Comparison of ENCODE assay signal across 11 cellular contexts in genomic region chr12:82688619-82689018, GRCh38. TPM values are rescaled to one million over a fixed set of nuclear protein-coding genes. Genes with fewer than 3 reads are reported as not detected.
DNase-seq lines count a peak whose midpoint lies in the region; ATAC-seq, FAIRE-seq and TF ChIP-seq lines count a peak whose summit lies in the region.
"Had no signal": no experiment of that assay in that cellular context is flagged by ENCODE, and none has a peak within 500 bp of the region (broad histone marks: within the 10 kb centered on the region; RNA-seq: fewer than 3 reads in every experiment).

No MANE protein-coding gene starts in this region.

- H3K9me3 ChIP-seq in heart left ventricle = no peaks in the 10 kb centered on the region
- no peaks in the 10 kb centered on the region for H3K9me3 ChIP-seq in T-helper 17 cell (ENCODE audit: control insufficient read depth, low read length, poor library complexity, severe bottlenecking)
- no peaks in the 10 kb centered on the region for H3K9me3 ChIP-seq in keratinocyte (ENCODE audit: control insufficient read depth, low read depth, low read length)
- no peaks in the 10 kb centered on the region for H3K9me3 ChIP-seq in transverse colon
- H3K9me3 ChIP-seq: thoracic aorta had no signal

- in situ Hi-C loops in transverse colon (cut with MboI; ENCODE audit: low pct_ligation_motif_present in 1 of 4, low pct_unique_long_range_greater_than_20kb in 1 of 4, low sequenced_read_pairs in 3 of 4) = no loop called here

- H3K79me2 ChIP-seq in keratinocyte (ENCODE audit: control insufficient read depth, insufficient read depth, low read length) = no peaks in the 10 kb centered on the region

- no peaks in the 10 kb centered on the region for H3K9me1 ChIP-seq in keratinocyte (ENCODE audit: control insufficient read depth, extremely low read depth, insufficient read depth, low read length)

- WGBS in heart left ventricle, 4 donors = 68 to 78% (median 72%) methylated on average over 7 of the region's 7 CpGs
- 59 to 69% methylated on average over 7 of the region's 7 CpGs for WGBS in transverse colon (ENCODE audit: low coverage in 1 of 2), 2 donors

- TF ChIP-seq EP300 in transverse colon (IDR thresholded peaks at IDR 0.05; ENCODE audit: low read depth) = no peak

- dilution Hi-C loops in keratinocyte (cut with MboI; ENCODE audit: extremely low pct_ligation_motif_present, low sequenced_read_pairs) = no loop called here

- peak overlapping the region; percentile 95 for H3K4me2 ChIP-seq in keratinocyte (ENCODE audit: control insufficient read depth, extremely low read depth, insufficient read depth, low read depth, low read length)

- H3K9ac ChIP-seq in keratinocyte (ENCODE audit: control insufficient read depth, extremely low read depth, insufficient read depth, low read length) = peak overlapping the region; percentile 22

- H2AFZ ChIP-seq in keratinocyte (ENCODE audit: control insufficient read depth, low read length) = no peak overlapping the region

- H3K36me3 ChIP-seq in heart left ventricle (no peaks in the 10 kb centered on the region), keratinocyte (ENCODE audit: control insufficient read depth in 2 of 2, extremely low read depth in 1 of 2, insufficient read depth in 2 of 2, low read length in 2 of 2) (no peaks in the 10 kb centered on the region), transverse colon (peaks cover 0 to 5% (median 0%) of the 10 kb centered on the region in 4 donors)
- H3K36me3 ChIP-seq: thoracic aorta had no signal

- no peak for DNase-seq in heart left ventricle
- no peak for DNase-seq in Right ventricle myocardium inferior (ENCODE audit: missing footprints)
- DNase-seq in T-helper 17 cell = no peak
- no peak for DNase-seq in keratinocyte (ENCODE audit: low read depth, low spot score)
- DNase-seq in transverse colon = no peak
- DNase-seq in inferior parietal cortex (ENCODE audit: extremely low spot score) = no peak
- DNase-seq in T-helper 9 cell = no peak
- no peak for DNase-seq in NCI-H2196 treated with DMSO at 0.1 percent for 48 hours (lab: John Stamatoyannopoulos, UW; ENCODE audit: unreplicated experiment)
- DNase-seq: DND-41 had no signal

- no peak for TF ChIP-seq POLR2A in heart left ventricle (IDR thresholded peaks at IDR 0.05)
- TF ChIP-seq POLR2A in transverse colon (IDR thresholded peaks at IDR 0.05) = no peak

- peaks cover 24% of the 10 kb centered on the region for H3K4me1 Mint-ChIP-seq in T-helper 17 cell

- H3K36me3 Mint-ChIP-seq in T-helper 17 cell (ENCODE audit: low read depth) = no peaks in the 10 kb centered on the region

- H4K20me1 ChIP-seq in keratinocyte (ENCODE audit: control insufficient read depth, extremely low read depth, insufficient read depth, low read length) = no peaks in the 10 kb centered on the region

- peaks cover 5% of the 10 kb centered on the region for H3K27me3 Mint-ChIP-seq in T-helper 17 cell

- TF ChIP-seq CTCF in heart left ventricle (IDR thresholded peaks at IDR 0.05) = no peak
- TF ChIP-seq CTCF in keratinocyte (optimal IDR thresholded peaks at IDR 0.05 in 1 of 3, IDR thresholded peaks at IDR 0.05 in 1 of 3, conservative IDR thresholded peaks at IDR 0.05 in 1 of 3; ENCODE audit: extremely low read depth in 1 of 3, insufficient read depth in 2 of 3, low read length in 3 of 3) = no peak
- no peak for TF ChIP-seq CTCF in transverse colon (IDR thresholded peaks at IDR 0.05)

- H3K4me1 ChIP-seq in heart left ventricle (peaks cover 0 to 20% (median 3%) of the 10 kb centered on the region in 12 donors), keratinocyte (ENCODE audit: control insufficient read depth, extremely low read depth, insufficient read depth, low read length) (peaks cover 9% of the 10 kb centered on the region), transverse colon (peaks cover 0 to 23% (median 7%) of the 10 kb centered on the region in 4 donors)

- peak overlapping the region in 3 of 12 donors; percentile 61 to 97 (median 87) for H3K27ac ChIP-seq in heart left ventricle
- H3K27ac ChIP-seq in keratinocyte (ENCODE audit: control insufficient read depth, insufficient read depth, low read length) = no peak overlapping the region
- peak overlapping the region; percentile 93 to 98 (median 95) for H3K27ac ChIP-seq in transverse colon
- H3K27ac ChIP-seq: thoracic aorta had no signal

- H3K27me3 ChIP-seq in heart left ventricle (no peaks in the 10 kb centered on the region), keratinocyte (ENCODE audit: control insufficient read depth, extremely low read depth, insufficient read depth, low read length) (no peaks in the 10 kb centered on the region), transverse colon (no peaks in the 10 kb centered on the region)

- intact Hi-C loops in heart left ventricle (cut with DNase I) (loop anchor here in 9 of 10 donors (5.0 to 10.0 kb wide), 8 partner anchors 699 to 1816 kb away; no protein-coding TSS in a partner anchor), Right ventricle myocardium inferior (cut with DNase I) (loop anchor here (10.0 kb wide), 1 partner anchor 1706 kb away; no protein-coding TSS in a partner anchor), transverse colon (cut with DNase I; ENCODE audit: low total_unique reads) (loop anchor here (10.0 kb wide), 1 partner anchor 1136 kb away; no protein-coding TSS in a partner anchor)

- peak overlapping the region; percentile 99 for H3K4me3 Mint-ChIP-seq in T-helper 17 cell

- peak overlapping the region; percentile 99 for H3K27ac Mint-ChIP-seq in T-helper 17 cell

- ATAC-seq in heart left ventricle (no peak), Right ventricle myocardium inferior (no peak), T-helper 17 cell (no peak)

- H3K4me3 ChIP-seq in heart left ventricle (peak overlapping the region in 10 of 12 donors; percentile 55 to 93 (median 76)), keratinocyte (ENCODE audit: control insufficient read depth in 2 of 3, extremely low read depth in 1 of 3, insufficient read depth in 2 of 3, low read depth in 1 of 3, low read length in 3 of 3) (peak overlapping the region in 2 of 3 experiments; percentile 91 to 97), transverse colon (peak overlapping the region; percentile 68 to 96 (median 74))

- FAIRE-seq in keratinocyte (lab: Jason Lieb, UNC) = no peak
- FAIRE-seq: endometrium had no signal

RNA-seq across cellular contexts. Expression of gene TMTC2, which starts 1.9 kb away (rescaled TPM):
- total RNA-seq in heart left ventricle (1 to 10 TPM; 2.6 to 5.7 (median 3.4) TPM), Right ventricle myocardium inferior (4.4 TPM), T-helper 17 cell (1 to 10 TPM; 6.0 to 6.2 TPM), transverse colon (10 to 100 TPM; 11.3 to 19.8 (median 17.1) TPM)
- polyA plus RNA-seq in heart left ventricle (1 to 10 TPM; 1.1 to 2.5 TPM), keratinocyte (3.4 to 3.8 TPM (median 3.7 TPM) in 3 replicates)
- polyA plus RNA-seq in keratinocyte (2011; ENCODE audit: low read depth) = 4.1 TPM
- 1.2 and 2.3 TPM in 2 replicates for polyA plus RNA-seq in keratinocyte (2011; cell fraction: cytosol; rRNA removed)
- polyA plus RNA-seq in keratinocyte (2011; cell fraction: nucleus; rRNA removed) = 7.0 and 8.6 TPM in 2 replicates
- 3.7 and 5.2 TPM in 2 replicates for polyA plus RNA-seq in keratinocyte (2012; ENCODE audit: low replicate concordance)
- 5.9 to 7.5 TPM (median 6.2 TPM) in 3 replicates for polyA minus RNA-seq in keratinocyte
- polyA minus RNA-seq in keratinocyte (2011; cell fraction: cytosol; rRNA and poly(A)+ RNA removed) = 3.3 TPM
- 10.9 and 17.8 TPM in 2 replicates for polyA minus RNA-seq in keratinocyte (2011; cell fraction: nucleus; rRNA and poly(A)+ RNA removed)
